Comparison of ENCODE assay signal across 5 cellular contexts in the genomic region with DNA sequence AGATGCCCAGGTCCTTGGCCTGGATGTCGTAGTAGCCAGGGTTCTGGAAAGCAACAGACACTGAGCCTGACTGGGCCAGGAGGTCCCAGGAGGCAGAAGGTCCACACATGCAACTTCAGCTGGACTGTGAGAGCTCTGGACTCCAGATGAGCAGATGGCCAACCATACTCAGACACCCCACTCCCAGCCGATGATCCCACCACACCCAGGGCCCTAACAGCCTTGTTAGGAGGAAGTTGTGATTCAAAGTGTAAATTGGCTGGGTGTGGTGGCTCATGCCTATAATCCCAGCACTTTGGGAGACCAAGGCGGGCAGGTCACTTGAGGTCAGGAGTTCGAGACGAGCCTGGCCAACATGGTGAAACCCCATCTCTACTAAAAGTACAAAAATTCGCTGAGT. TPM values are rescaled to one million over a fixed set of nuclear protein-coding genes. Genes with fewer than 3 reads are reported as not detected.
"Had no signal": no experiment of that assay in that cellular context is flagged by ENCODE, and none has a peak within 500 bp of the region (broad histone marks: within the 10 kb centered on the region; RNA-seq: fewer than 3 reads in every experiment).

No MANE protein-coding gene starts in this region.

RNA-seq across cellular contexts. Expression of a gene that starts 3.7 kb away (rescaled TPM):
- total RNA-seq: GM23338, H1, H9, HT-29, IMR-90 had no signal
- polyA plus RNA-seq: GM23338, H1, IMR-90 had no signal

RNA-seq across cellular contexts. Expression of a gene that starts 18.6 kb away (rescaled TPM):
- total RNA-seq: GM23338, H1, H9, HT-29, IMR-90 had no signal
- polyA plus RNA-seq: GM23338, H1, IMR-90 had no signal
